ENCODE assay signal across 1 cellular context in genomic region chr12:52992699-52993557, GRCh38.
A peak's percentile ranks its signal among the peaks of the same experiment; 100 is the strongest.
TF ChIP-seq lines count a peak whose summit lies in the region.

No MANE protein-coding gene starts in this region.

TF ChIP-seq in HepG2, 621 proteins besides CTCF, POLR2A, EP300 and RAD21 (continued from another document and continues in another):
- TF ChIP-seq ZNF746 (CRISPR knock-in tag; IDR thresholded peaks at IDR 0.05) (peak; percentile 22; the same call in 1 of the 2 replicates), DNMT3B (CRISPR knock-in tag; conservative IDR thresholded peaks at IDR 0.05) (no peak), ZNF282 (IDR thresholded peaks at IDR 0.05; ENCODE audit: partially characterized antibody) (no peak), HHEX (CRISPR knock-in tag; IDR thresholded peaks at IDR 0.05) (no peak), ZNF280D (CRISPR knock-in tag; IDR thresholded peaks at IDR 0.05) (no peak), ZNF564 (CRISPR knock-in tag; IDR thresholded peaks at IDR 0.05) (no peak), TAF1 (CRISPR knock-in tag; IDR thresholded peaks at IDR 0.05) (no peak), JDP2 (CRISPR knock-in tag; IDR thresholded peaks at IDR 0.05; ENCODE audit: borderline replicate concordance) (no peak), TAF15 (IDR thresholded peaks at IDR 0.05; ENCODE audit: low read depth, low read length, poor library complexity, severe bottlenecking) (no peak), GATA4 (IDR thresholded peaks at IDR 0.05; ENCODE audit: borderline replicate concordance, low read depth) (no peak), ZNF850 (CRISPR knock-in tag; conservative IDR thresholded peaks at IDR 0.05) (no peak), ZNF318 (CRISPR knock-in tag; IDR thresholded peaks at IDR 0.05) (no peak), PITX1 (CRISPR knock-in tag; IDR thresholded peaks at IDR 0.05) (0 out of 2 replicates have a peak, but pooled peaks have one; percentile 1), ZNF280B (CRISPR knock-in tag; IDR thresholded peaks at IDR 0.05; ENCODE audit: borderline replicate concordance) (no peak), BCL6 (CRISPR knock-in tag; IDR thresholded peaks at IDR 0.05) (no peak), SKIL (CRISPR knock-in tag; IDR thresholded peaks at IDR 0.05; ENCODE audit: borderline replicate concordance) (no peak), IRF2 (CRISPR knock-in tag; IDR thresholded peaks at IDR 0.05) (0 out of 2 replicates have a peak, but pooled peaks have one; percentile 3), ZNF326 (CRISPR knock-in tag; IDR thresholded peaks at IDR 0.05; ENCODE audit: borderline replicate concordance) (no peak), ZC3H13 (CRISPR knock-in tag; IDR thresholded peaks at IDR 0.05) (no peak), PHB2 (IDR thresholded peaks at IDR 0.05; ENCODE audit: partially characterized antibody) (no peak), POLR2G (IDR thresholded peaks at IDR 0.05; ENCODE audit: low read depth, low read length) (peak; percentile 78), TOE1 (CRISPR knock-in tag; IDR thresholded peaks at IDR 0.05) (no peak), BHLHE40 (IDR thresholded peaks at IDR 0.05; ENCODE audit: low read length) (no peak), ZKSCAN1 (IDR thresholded peaks at IDR 0.05; ENCODE audit: low read length) (no peak), TCF7 (IDR thresholded peaks at IDR 0.05; ENCODE audit: low read depth) (no peak), REL (CRISPR knock-in tag; conservative IDR thresholded peaks at IDR 0.05) (no peak), ZNF251 (CRISPR knock-in tag; IDR thresholded peaks at IDR 0.05) (no peak), ZNF703 (CRISPR knock-in tag; IDR thresholded peaks at IDR 0.05; ENCODE audit: borderline replicate concordance) (no peak), ZNF30 (CRISPR knock-in tag; IDR thresholded peaks at IDR 0.05) (no peak), MXD3 (CRISPR knock-in tag; IDR thresholded peaks at IDR 0.05) (no peak), ZNF34 (CRISPR knock-in tag; IDR thresholded peaks at IDR 0.05; ENCODE audit: borderline replicate concordance) (no peak), ZNF709 (CRISPR knock-in tag; IDR thresholded peaks at IDR 0.05) (no peak; the same call in 1 of the 2 replicates), NONO (IDR thresholded peaks at IDR 0.05) (no peak), NONO (CRISPR knock-in tag; conservative IDR thresholded peaks at IDR 0.05) (peak; percentile 37), ISL2 (CRISPR knock-in tag; IDR thresholded peaks at IDR 0.05) (no peak), ZNF580 (CRISPR knock-in tag; IDR thresholded peaks at IDR 0.05; ENCODE audit: borderline replicate concordance, low read depth) (no peak), STAT6 (CRISPR knock-in tag; IDR thresholded peaks at IDR 0.05; ENCODE audit: borderline replicate concordance) (no peak), ZNF740 (CRISPR knock-in tag; IDR thresholded peaks at IDR 0.05) (no peak), ZNF772 (CRISPR knock-in tag; IDR thresholded peaks at IDR 0.05) (peak; percentile 39; the same call in 1 of the 2 replicates), ZHX1 (CRISPR knock-in tag; IDR thresholded peaks at IDR 0.05; ENCODE audit: low read depth) (0 out of 2 replicates have a peak, but pooled peaks have one; percentile 71), ATF3 (CRISPR knock-in tag; IDR thresholded peaks at IDR 0.05) (peak; percentile 68)
